Comparison of ENCODE assay signal across 24 cellular contexts in genomic region chr1:22154063-22154462, GRCh38. TPM values are rescaled to one million over a fixed set of nuclear protein-coding genes. Genes with fewer than 3 reads are reported as not detected.
"Had no signal": no experiment of that assay in that cellular context is flagged by ENCODE, and none has a peak within 500 bp of the region (broad histone marks: within the 10 kb centered on the region; RNA-seq: fewer than 3 reads in every experiment).

No MANE protein-coding gene starts in this region.

- DNase-seq: activated CD4-positive, alpha-beta T cell treated with anti-CD3 and anti-CD28 coated beads for 36 hours; activated CD4-positive, CD25-positive, alpha-beta regulatory T cell; activated CD8-positive, alpha-beta memory T cell treated with anti-CD3 and anti-CD28 coated beads, Interleukin-2, amount 10 ng/mL, durations not matched to agents 7 days and 5 days; activated CD8-positive, alpha-beta T cell treated with anti-CD3 and anti-CD28 coated beads, Interleukin-2, amount 10 ng/mL, durations not matched to agents 7 days and 5 days; activated naive CD4-positive, alpha-beta T cell treated with Interleukin-2 at 50 U/mL for 16 hours; activated T-cell treated with anti-CD3 and anti-CD28 coated beads, Interleukin-2, amount 50 U/mL, for 48 hours; body of pancreas; dermis blood vessel endothelial cell; effector CD4-positive, alpha-beta T cell; foreskin keratinocyte; kidney glomerular epithelial cell; left lung; lower lobe of right lung; naive B cell; nucleus accumbens; right cardiac atrium; stimulated activated CD4-positive, alpha-beta T cell treated with anti-CD3 and anti-CD28 coated beads, Interleukin-12 subunit alpha, Interleukin-12 subunit beta, amount 100 ng/mL, for 4 hours; stimulated activated CD4-positive, alpha-beta T cell treated with anti-CD3 and anti-CD28 coated beads, Interleukin-4, amount 100 ng/mL, for 1 hour; stimulated activated naive CD8-positive, alpha-beta T cell treated with anti-CD3 and anti-CD28 coated beads, Interleukin-15, Interleukin-2, amounts not matched to agents 100 U/mL and 50 U/mL, for 24 hours; testis; transverse colon had no signal

- H2AFZ ChIP-seq: parathyroid adenoma had no signal

- H3K4me1 ChIP-seq: body of pancreas, esophagus muscularis mucosa, foreskin keratinocyte, left lung, lower lobe of right lung, parathyroid adenoma, testis, transverse colon had no signal

- H3K79me2 ChIP-seq: parathyroid adenoma had no signal

- H3K27ac ChIP-seq: body of pancreas, esophagus muscularis mucosa, foreskin keratinocyte, left lung, lower lobe of right lung, parathyroid adenoma, testis, transverse colon had no signal

- ATAC-seq: activated CD4-positive, alpha-beta T cell treated with anti-CD3 and anti-CD28 coated beads for 36 hours; activated CD8-positive, alpha-beta memory T cell treated with anti-CD3 and anti-CD28 coated beads, Interleukin-2, amount 10 ng/mL, durations not matched to agents 7 days and 5 days; activated CD8-positive, alpha-beta T cell treated with anti-CD3 and anti-CD28 coated beads, Interleukin-2, amount 10 ng/mL, durations not matched to agents 7 days and 5 days; body of pancreas; foreskin keratinocyte; left lung; lower lobe of right lung; right cardiac atrium; stimulated activated naive CD8-positive, alpha-beta T cell treated with anti-CD3 and anti-CD28 coated beads, Interleukin-15, Interleukin-2, amounts not matched to agents 100 U/mL and 50 U/mL, for 24 hours had no signal

- H3K9me3 ChIP-seq: body of pancreas, esophagus muscularis mucosa, left lung, lower lobe of right lung, testis, transverse colon had no signal

- H3K4me3 ChIP-seq: body of pancreas, esophagus muscularis mucosa, left lung, lower lobe of right lung, testis, transverse colon had no signal

- H3K36me3 ChIP-seq: esophagus muscularis mucosa, left lung, lower lobe of right lung, transverse colon had no signal

- H3K27me3 ChIP-seq: body of pancreas, testis had no signal

- H3K9ac ChIP-seq: parathyroid adenoma had no signal

RNA-seq across cellular contexts. Expression of gene WNT4, which starts 11.2 kb away (rescaled TPM):
- total RNA-seq: activated CD4-positive, alpha-beta T cell treated with anti-CD3 and anti-CD28 coated beads for 36 hours; activated CD8-positive, alpha-beta memory T cell treated with anti-CD3 and anti-CD28 coated beads, Interleukin-2, amount 10 ng/mL, durations not matched to agents 7 days and 5 days; activated CD8-positive, alpha-beta T cell treated with anti-CD3 and anti-CD28 coated beads, Interleukin-2, amount 10 ng/mL, durations not matched to agents 7 days and 5 days; aorta had no signal
- polyA plus RNA-seq: aorta had no signal
